Comparison of ENCODE assay signal across 1 cellular context in genomic region chr5:174732040-174733020, GRCh38.
TF ChIP-seq lines count a peak whose summit lies in the region.

No MANE protein-coding gene starts in this region.

TF ChIP-seq in H1, 55 proteins besides CTCF, POLR2A, EP300 and RAD21:
- no peak for TF ChIP-seq NRF1 (IDR thresholded peaks at IDR 0.05; ENCODE audit: low read depth, low read length)
- no peak for TF ChIP-seq CHD1 (IDR thresholded peaks at IDR 0.05; ENCODE audit: low read depth, low read length)
- peak; percentile 59; the same call in 1 of the 2 replicates for TF ChIP-seq CBX8 (IDR thresholded peaks at IDR 0.05; ENCODE audit: borderline replicate concordance, low read depth, low read length)
- no peak for TF ChIP-seq MAFK (IDR thresholded peaks at IDR 0.05; ENCODE audit: low read depth, low read length)
- peak; percentile 100 for TF ChIP-seq EZH2 (IDR thresholded peaks at IDR 0.05; ENCODE audit: low read depth, low read length, severe bottlenecking)
- peak; percentile 99 for TF ChIP-seq SUZ12 (IDR thresholded peaks at IDR 0.05; ENCODE audit: low read length)
- TF ChIP-seq EGR1 (IDR thresholded peaks at IDR 0.05; ENCODE audit: borderline replicate concordance, low read depth, low read length) = no peak
- peak; percentile 75 for TF ChIP-seq RNF2 (IDR thresholded peaks at IDR 0.05; ENCODE audit: borderline replicate concordance, low read depth, low read length, missing control alignments, poor library complexity, severe bottlenecking)
- TF ChIP-seq NANOG (IDR thresholded peaks at IDR 0.05; ENCODE audit: insufficient read depth, low read depth, low read length, poor library complexity, severe bottlenecking) = no peak
